Comparison of ENCODE assay signal across 22 cellular contexts in genomic region chr4:66229885-66230284, GRCh38.
DNase-seq lines count a peak whose midpoint lies in the region; ATAC-seq, FAIRE-seq and TF ChIP-seq lines count a peak whose summit lies in the region.
"Had no signal": no experiment of that assay in that cellular context is flagged by ENCODE, and none has a peak within 500 bp of the region (broad histone marks: within the 10 kb centered on the region; RNA-seq: fewer than 3 reads in every experiment).

No MANE protein-coding gene starts in this region.

- H2AFZ ChIP-seq in GM23338 = 0 out of 2 replicates have a peak overlapping the region, but pooled peaks have one; percentile 15
- 0 out of 2 replicates have a peak overlapping the region, but pooled peaks have one; percentile 50 for H2AFZ ChIP-seq in H1 (ENCODE audit: low read length)
- no peak overlapping the region for H2AFZ ChIP-seq in OCI-LY7 (ENCODE audit: low read length)

- H3K27ac ChIP-seq in A549 (no peak overlapping the region), GM23338 (ENCODE audit: low read depth) (no peak overlapping the region), H1 (ENCODE audit: low read depth, low read length) (no peak overlapping the region), OCI-LY7 (ENCODE audit: low read depth, low read length, poor library complexity, severe bottlenecking) (no peak overlapping the region)
- H3K27ac ChIP-seq: BLaER1 treated with 17β-estradiol and CSF1 and Interleukin-3, amounts not matched to agents 10 nM and 100 nM; C4-2B had no signal

- no peak overlapping the region for H3K18ac ChIP-seq in H1 (ENCODE audit: extremely low read depth, low read length)

- H3K4ac ChIP-seq in H1 (replicated peaks; ENCODE audit: insufficient read length, low read depth, low read length) = no peak overlapping the region

- no peak overlapping the region for H2BK120ac ChIP-seq in H1 (replicated peaks; ENCODE audit: low read depth, low read length)

- H3K9me3 Mint-ChIP-seq in GM23338 = no peaks in the 10 kb centered on the region
- H3K9me3 Mint-ChIP-seq: CD4-positive, alpha-beta T cell had no signal

- DNase-seq in A549 (ENCODE audit: low read depth in 1 of 2, low spot score in 1 of 2) (no peak), GM23338 (ENCODE audit: low spot score) (no peak), H1 (ENCODE audit: low read depth in 1 of 2, low spot score in 2 of 2) (no peak), retina (peak; percentile 24), OCI-LY7 (ENCODE audit: low spot score) (no peak), pons (ENCODE audit: low spot score) (no peak)
- DNase-seq: 8988T; AML-193; Caco-2; Calu3; CD4-positive, alpha-beta T cell; CD8-positive, alpha-beta T cell; DMS79 treated with DMSO at 0.1 percent for 48 hours; GF-D8 had no signal

- no peaks in the 10 kb centered on the region for H3F3A ChIP-seq in GM23338 (replicated peaks; ENCODE audit: low read depth)

- no peak overlapping the region for H2AK5ac ChIP-seq in H1 (ENCODE audit: low read depth, low read length)

- ATAC-seq in A549 (no peak), GM23338 (no peak), HG03045 (IDR thresholded peaks at IDR 0.05; ENCODE audit: unreplicated experiment) (no peak)
- ATAC-seq: CD8-positive, alpha-beta T cell had no signal

- CTCF ChIA-PET in A549 (lab: Yijun Ruan, JAX) = no interaction called here
- CTCF ChIA-PET in H1 (lab: Charles Lee; ENCODE audit: partially characterized antibody) = interaction anchor here (0.6 kb wide), 1 partner anchor 23 kb away, joined by 4 read pairs; no protein-coding TSS in a partner anchor
- CTCF ChIA-PET in OCI-LY7 (lab: Charles Lee; ENCODE audit: unreplicated experiment) = no interaction called here

- TF ChIP-seq CTCF in A549 (IDR thresholded peaks at IDR 0.05) = no peak
- no peak for TF ChIP-seq CTCF in GM23338 (conservative IDR thresholded peaks at IDR 0.05; ENCODE audit: low read depth in 2 of 2)
- no peak for TF ChIP-seq CTCF in H1 (IDR thresholded peaks at IDR 0.05; ENCODE audit: control extremely low read depth in 1 of 3, insufficient read depth in 1 of 3, low read depth in 1 of 3, low read length in 3 of 3)
- no peak for TF ChIP-seq CTCF in OCI-LY7 (conservative IDR thresholded peaks at IDR 0.05; ENCODE audit: low read length)

- H3K27me3 Mint-ChIP-seq in GM23338 (ENCODE audit: insufficient read depth, low read depth, poor library complexity) = no peaks in the 10 kb centered on the region
- H3K27me3 Mint-ChIP-seq: B cell; CD4-positive, alpha-beta T cell had no signal

- 82% methylated on average over 2 of the region's 2 CpGs for WGBS in A549 (ENCODE audit: missing lambda C conversion rate)
- 95% methylated on average over 2 of the region's 2 CpGs; no CpG with 5 or more reads in 1 of the 2 experiments for WGBS in H1 (ENCODE audit: extremely low coverage in 1 of 2, insufficient coverage in 1 of 2, insufficient read length in 1 of 2, insufficient replicate concordance in 2 of 2, low coverage in 1 of 2, low lambda C conversion rate in 2 of 2, missing lambda C conversion rate in 1 of 2), 2 experiments

- TF ChIP-seq EP300 in A549 (IDR thresholded peaks at IDR 0.05) = no peak
- TF ChIP-seq EP300 in H1 (IDR thresholded peaks at IDR 0.05; ENCODE audit: borderline replicate concordance in 1 of 2, low read depth in 2 of 2, low read length in 2 of 2) = no peak

- intact Hi-C loops in OCI-LY7 (cut with micrococcal nuclease; ENCODE audit: unreplicated experiment) = no loop called here

- no peaks in the 10 kb centered on the region for H3K9me2 ChIP-seq in GM23338 (ENCODE audit: insufficient read depth)
- no peaks in the 10 kb centered on the region for H3K9me2 ChIP-seq in OCI-LY7 (ENCODE audit: insufficient read depth, low read length)

- H4K20me1 ChIP-seq in GM23338 (replicated peaks; ENCODE audit: insufficient read depth) = no peaks in the 10 kb centered on the region
- no peaks in the 10 kb centered on the region for H4K20me1 ChIP-seq in H1 (replicated peaks in 1 of 2; ENCODE audit: control insufficient read depth in 1 of 2, insufficient read depth in 2 of 2, low read length in 2 of 2)
- H4K20me1 ChIP-seq in OCI-LY7 (ENCODE audit: insufficient read depth, low read length) = no peaks in the 10 kb centered on the region
- H4K20me1 ChIP-seq: BLaER1 treated with 17β-estradiol and CSF1 and Interleukin-3, amounts not matched to agents 10 nM and 100 nM had no signal

- no peaks in the 10 kb centered on the region for H3K27me3 ChIP-seq in GM23338 (ENCODE audit: insufficient read depth)
- no peaks in the 10 kb centered on the region for H3K27me3 ChIP-seq in H1 (replicated peaks in 1 of 4; ENCODE audit: control insufficient read depth in 3 of 4, extremely low read depth in 1 of 4, insufficient read depth in 3 of 4, low read length in 3 of 4)
- H3K27me3 ChIP-seq: BLaER1 treated with 17β-estradiol and CSF1 and Interleukin-3, amounts not matched to agents 10 nM and 100 nM had no signal

- H2BK20ac ChIP-seq in H1 (ENCODE audit: low read length) = no peak overlapping the region

- H3K27ac Mint-ChIP-seq in GM23338 = no peak overlapping the region
- H3K27ac Mint-ChIP-seq: B cell; CD4-positive, alpha-beta T cell; CD8-positive, alpha-beta T cell had no signal

- no peaks in the 10 kb centered on the region for H3K23me2 ChIP-seq in H1 (ENCODE audit: low read depth, low read length)

- no peak overlapping the region for H4K91ac ChIP-seq in H1 (replicated peaks; ENCODE audit: insufficient read length, low read length)

- FAIRE-seq in A549 (lab: Jason Lieb, UNC) = no peak
- FAIRE-seq in H1 (lab: Jason Lieb, UNC) = no peak
- FAIRE-seq: A204.1, G401.6, GM12891, GM19239 had no signal

- H3K9ac ChIP-seq in H1 (replicated peaks in 1 of 4; ENCODE audit: extremely low read depth in 1 of 4, low read depth in 3 of 4, low read length in 3 of 4) = no peak overlapping the region
- H3K9ac ChIP-seq: BLaER1 treated with 17β-estradiol and CSF1 and Interleukin-3, amounts not matched to agents 10 nM and 100 nM had no signal

- no peak overlapping the region for H4K8ac ChIP-seq in H1 (ENCODE audit: extremely low read depth, insufficient read depth, low read length)

- H3K9me3 ChIP-seq in A549 (no peaks in the 10 kb centered on the region), H1 (ENCODE audit: insufficient read depth in 2 of 2, low read depth in 1 of 2, low read length in 1 of 2) (no peaks in the 10 kb centered on the region), OCI-LY7 (ENCODE audit: low read length) (no peaks in the 10 kb centered on the region)
- H3K9me3 ChIP-seq: BLaER1 treated with 17β-estradiol and CSF1 and Interleukin-3, amounts not matched to agents 10 nM and 100 nM; Caco-2 had no signal

- POLR2A ChIA-PET in A549 (lab: Yijun Ruan, JAX) (no interaction called here), H1 (lab: Charles Lee; ENCODE audit: partially characterized antibody) (no interaction called here), OCI-LY7 (lab: Charles Lee) (interaction anchor here (0.7 kb wide), 1 partner anchor 36 kb away, joined by 3 read pairs; no protein-coding TSS in a partner anchor)

- H3K4me3 Mint-ChIP-seq in GM23338 = no peak overlapping the region
- H3K4me3 Mint-ChIP-seq: B cell; CD4-positive, alpha-beta T cell; CD8-positive, alpha-beta T cell had no signal

- H3K56ac ChIP-seq in H1 (replicated peaks; ENCODE audit: insufficient read length, low read depth, low read length) = no peak overlapping the region

- TF ChIP-seq RAD21 in A549 (conservative IDR thresholded peaks at IDR 0.05 in 1 of 2, IDR thresholded peaks at IDR 0.05 in 1 of 2) (no peak), H1 (IDR thresholded peaks at IDR 0.05 in 1 of 2, conservative IDR thresholded peaks at IDR 0.05 in 1 of 2; ENCODE audit: low read depth in 2 of 2, low read length in 2 of 2) (no peak)

- no peak overlapping the region for H2BK12ac ChIP-seq in H1 (ENCODE audit: low read depth, low read length)

- no peak overlapping the region for H3K23ac ChIP-seq in H1 (ENCODE audit: insufficient read length)

- H3K79me2 ChIP-seq in GM23338 (replicated peaks; ENCODE audit: insufficient read depth) (no peaks in the 10 kb centered on the region), H1 (ENCODE audit: control insufficient read depth in 1 of 2, insufficient read depth in 2 of 2, low read length in 2 of 2) (no peaks in the 10 kb centered on the region), OCI-LY7 (ENCODE audit: insufficient read depth, low read depth, low read length) (no peaks in the 10 kb centered on the region)

- no peaks in the 10 kb centered on the region for H3K4me1 Mint-ChIP-seq in GM23338
- H3K4me1 Mint-ChIP-seq: B cell had no signal

- H3K4me2 ChIP-seq in A549 (no peak overlapping the region), GM23338 (no peak overlapping the region), H1 (ENCODE audit: insufficient read depth in 1 of 2, low read depth in 2 of 2, low read length in 2 of 2) (no peak overlapping the region), OCI-LY7 (ENCODE audit: low read length) (no peak overlapping the region)
- H3K4me2 ChIP-seq: BLaER1 treated with 17β-estradiol and CSF1 and Interleukin-3, amounts not matched to agents 10 nM and 100 nM had no signal

- no peaks in the 10 kb centered on the region for H3K36me3 ChIP-seq in GM23338 (ENCODE audit: insufficient read depth)
- no peaks in the 10 kb centered on the region for H3K36me3 ChIP-seq in H1 (ENCODE audit: control insufficient read depth in 2 of 4, insufficient read depth in 4 of 4, low read length in 3 of 4)
- no peaks in the 10 kb centered on the region for H3K36me3 ChIP-seq in OCI-LY7 (ENCODE audit: insufficient read depth, low read length)
- H3K36me3 ChIP-seq: BLaER1 treated with 17β-estradiol and CSF1 and Interleukin-3, amounts not matched to agents 10 nM and 100 nM had no signal

- no peak for TF ChIP-seq POLR2A in A549 (IDR thresholded peaks at IDR 0.05; ENCODE audit: low read length)
- no peak for TF ChIP-seq POLR2A in H1 (IDR thresholded peaks at IDR 0.05; ENCODE audit: control extremely low read depth in 1 of 2, low read depth in 2 of 2, low read length in 2 of 2)

- no peaks in the 10 kb centered on the region for H3K36me3 Mint-ChIP-seq in GM23338 (ENCODE audit: low read depth)
- H3K36me3 Mint-ChIP-seq: CD8-positive, alpha-beta T cell had no signal

- H2BK15ac ChIP-seq in H1 (ENCODE audit: low read length) = no peak overlapping the region

- no peak overlapping the region for H2BK5ac ChIP-seq in H1 (ENCODE audit: low read depth, low read length)

- H3K4me3 ChIP-seq in A549 (no peak overlapping the region), GM23338 (no peak overlapping the region), H1 (ENCODE audit: extremely low read depth in 1 of 4, insufficient read depth in 2 of 4, low read depth in 3 of 4, low read length in 4 of 4) (no peak overlapping the region), OCI-LY7 (ENCODE audit: low read depth, low read length, poor library complexity, severe bottlenecking) (no peak overlapping the region)
- H3K4me3 ChIP-seq: BLaER1 treated with 17β-estradiol and CSF1 and Interleukin-3, amounts not matched to agents 10 nM and 100 nM had no signal

- H3K79me1 ChIP-seq in H1 (ENCODE audit: low read depth, low read length) = no peaks in the 10 kb centered on the region

- H3K14ac ChIP-seq in H1 (ENCODE audit: insufficient read length) = no peak overlapping the region

- H3K4me1 ChIP-seq in A549 (no peaks in the 10 kb centered on the region), GM23338 (ENCODE audit: insufficient read depth) (no peaks in the 10 kb centered on the region), H1 (replicated peaks in 1 of 4; ENCODE audit: control insufficient read depth in 3 of 4, insufficient read depth in 4 of 4, low read length in 3 of 4) (no peaks in the 10 kb centered on the region), OCI-LY7 (ENCODE audit: insufficient read depth, low read length, poor library complexity, severe bottlenecking) (no peaks in the 10 kb centered on the region)
- H3K4me1 ChIP-seq: BLaER1 treated with 17β-estradiol and CSF1 and Interleukin-3, amounts not matched to agents 10 nM and 100 nM; Caco-2 had no signal

- BruUV-seq in OCI-LY7 (replicated peaks; lab: Mats Ljungman, UMichigan) = no TSS peak

- H4K5ac ChIP-seq in H1 (ENCODE audit: insufficient read length, low read depth, low read length) = no peak overlapping the region

Comparison
In these comparisons a context has a peak if more than half of its experiments do, and no peak if none do; other contexts are left out.
1. Of the 18 proteins assayed by ChIP-seq in both H1 and A549: peak only in H1: none; only in A549: MAFK; in both: none; in neither: 17.